ENCODE assay signal across 23 cellular contexts in genomic region chr17:72022328-72022727, GRCh38.
DNase-seq lines count a peak whose midpoint lies in the region; ATAC-seq and TF ChIP-seq lines count a peak whose summit lies in the region.
"Had no signal": no experiment of that assay in that cellular context is flagged by ENCODE, and none has a peak within 500 bp of the region (broad histone marks: within the 10 kb centered on the region; RNA-seq: fewer than 3 reads in every experiment).

No MANE protein-coding gene starts in this region.

- intact Hi-C loops in left lung (cut with DNase I) (no loop called here), mucosa of descending colon (cut with DNase I, micrococcal nuclease) (no loop called here)

- peak overlapping the region; percentile 38 for H3K4me3 ChIP-seq in Karpas-422 (ENCODE audit: low read length)
- H3K4me3 ChIP-seq in left lung: no peak overlapping the region
- no peak overlapping the region for H3K4me3 ChIP-seq in mucosa of descending colon

- H3K27me3 ChIP-seq in Karpas-422 (ENCODE audit: low read length) (no peaks in the 10 kb centered on the region), left lung (peaks cover 0 to 7% of the 10 kb centered on the region in 2 donors), foreskin keratinocyte (no peaks in the 10 kb centered on the region)

- H3K4me2 ChIP-seq in Karpas-422 (ENCODE audit: low read depth, low read length, poor library complexity, severe bottlenecking): peak overlapping the region; percentile 79
- H3K4me2 ChIP-seq: SK-N-SH had no signal

- H3K9me2 ChIP-seq in Karpas-422 (replicated peaks; ENCODE audit: insufficient read depth, low read length): no peaks in the 10 kb centered on the region
- H3K9me2 ChIP-seq: SK-N-SH had no signal

- ATAC-seq in left lung (peak; percentile 77), mucosa of descending colon (no peak), foreskin keratinocyte (no peak)
- ATAC-seq: CD8-positive, alpha-beta T cell; Panc1 had no signal

- TF ChIP-seq CTCF in left lung (IDR thresholded peaks at IDR 0.05) (no peak), mucosa of descending colon (IDR thresholded peaks at IDR 0.05) (no peak), GM13977 (IDR thresholded peaks at IDR 0.05; ENCODE audit: extremely low read depth, insufficient read depth, missing control alignments) (no peak), foreskin keratinocyte (conservative IDR thresholded peaks at IDR 0.05) (no peak)

- peak overlapping the region; percentile 54 for H3K9ac ChIP-seq in Karpas-422 (ENCODE audit: low read length)
- H3K9ac ChIP-seq: SK-N-SH had no signal

- H3K36me3 ChIP-seq in Karpas-422 (ENCODE audit: insufficient read depth, low read length) (no peaks in the 10 kb centered on the region), left lung (no peaks in the 10 kb centered on the region), mucosa of descending colon (ENCODE audit: low read depth) (no peaks in the 10 kb centered on the region)

- H2AFZ ChIP-seq in Karpas-422 (ENCODE audit: low read length): peak overlapping the region; percentile 48; the same call in 1 of the 2 replicates

- no peaks in the 10 kb centered on the region for H3K79me2 ChIP-seq in Karpas-422 (ENCODE audit: low read length)

- H3K9me3 ChIP-seq in Karpas-422 (ENCODE audit: low read length): no peaks in the 10 kb centered on the region
- H3K9me3 ChIP-seq in left lung: no peaks in the 10 kb centered on the region
- no peaks in the 10 kb centered on the region for H3K9me3 ChIP-seq in mucosa of descending colon
- H3K9me3 ChIP-seq: SK-N-SH had no signal

- no peaks in the 10 kb centered on the region for H4K20me1 ChIP-seq in Karpas-422 (ENCODE audit: insufficient read depth, low read depth, low read length)

- H3K27ac ChIP-seq in Karpas-422 (ENCODE audit: low read length) (peak overlapping the region; percentile 98), left lung (no peak overlapping the region), foreskin keratinocyte (no peak overlapping the region)
- H3K27ac ChIP-seq: 22Rv1 had no signal

- peak in 2 of 3 experiments; percentile 12 to 24 for DNase-seq in NCI-H1417 (lab: John Stamatoyannopoulos, UW)
- DNase-seq in NCI-H1417 treated with DMSO at 0.1 percent for 48 hours (lab: John Stamatoyannopoulos, UW): no peak
- DNase-seq in Karpas-422: peak; percentile 77
- peak; percentile 67 for DNase-seq in NCI-H2227 treated with DMSO at 0.1 percent for 48 hours (lab: John Stamatoyannopoulos, UW)
- DNase-seq in left lung: no peak
- DNase-seq in mucosa of descending colon: no peak
- DNase-seq in GM13977 (ENCODE audit: low spot score): no peak
- no peak for DNase-seq in foreskin keratinocyte
- DNase-seq: ACHN; C1 segment of cervical spinal cord; CD8-positive, alpha-beta T cell; DMS153; EL; GF-D8; Kasumi-1; NCI-H146; NCI-H2029; NCI-H510A; NCI-H748 treated with DMSO at 0.1 percent for 48 hours; SIG-M5; SK-N-SH had no signal

- H3K4me1 ChIP-seq in Karpas-422 (ENCODE audit: low read length) (peaks cover 100% of the 10 kb centered on the region), left lung (no peaks in the 10 kb centered on the region), mucosa of descending colon (ENCODE audit: low read depth) (no peaks in the 10 kb centered on the region), foreskin keratinocyte (no peaks in the 10 kb centered on the region)

- in situ Hi-C loops in GM13977 (cut with MboI; ENCODE audit: low pct_unique_long_range_greater_than_20kb, low sequenced_read_pairs, unreplicated experiment): no loop called here

Comparison
In these comparisons a context has a peak if more than half of its experiments do, and no peak if none do; other contexts are left out.
1. DNase-seq: peak in NCI-H1417 (2 of 3), Karpas-422 (single experiment) and NCI-H2227 treated with DMSO at 0.1 percent for 48 hours (single experiment); none in NCI-H1417 treated with DMSO at 0.1 percent for 48 hours (single experiment), left lung (0 of 2), mucosa of descending colon (0 of 3), GM13977 (single experiment) and foreskin keratinocyte (0 of 2).